In the genomic region with DNA sequence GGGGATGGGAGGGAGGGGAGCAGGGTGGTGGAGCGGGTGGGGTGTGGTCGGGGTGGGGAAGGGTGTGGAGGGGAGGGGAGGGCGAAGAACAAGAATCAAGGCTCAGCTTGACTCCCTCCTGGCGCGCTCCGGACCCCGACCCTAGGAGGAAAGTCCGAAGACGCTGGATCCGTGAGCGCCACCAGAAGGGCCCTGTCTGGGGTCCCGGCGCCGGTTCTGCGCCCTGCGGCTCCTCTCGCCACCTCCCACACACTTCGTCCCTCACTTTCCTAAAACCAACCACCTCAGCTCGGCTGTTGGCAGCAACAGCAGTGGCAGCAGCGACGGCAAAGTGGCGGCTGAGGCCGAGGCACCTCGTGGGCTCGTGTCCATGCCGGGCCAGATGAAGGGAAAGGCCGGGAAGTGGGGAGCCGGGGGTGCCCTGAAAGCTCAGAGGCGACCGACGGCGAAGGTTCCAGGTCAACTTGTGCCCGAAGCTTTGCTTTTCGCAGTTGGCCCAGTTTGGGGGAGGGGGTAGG, we compare ENCODE assay signal across 10 cellular contexts. TPM values are rescaled to one million over a fixed set of nuclear protein-coding genes. Genes with fewer than 3 reads are reported as not detected.
DNase-seq lines count a peak whose midpoint lies in the region; ATAC-seq and TF ChIP-seq lines count a peak whose summit lies in the region.
"Had no signal": no experiment of that assay in that cellular context is flagged by ENCODE, and none has a peak within 500 bp of the region (broad histone marks: within the 10 kb centered on the region; RNA-seq: fewer than 3 reads in every experiment).

No MANE protein-coding gene starts in this region.

- 2 to 4% methylated on average over 32 to 34 of the region's 34 CpGs for WGBS in heart right ventricle, 2 donors
- 0 to 1% methylated on average over 34 of the region's 34 CpGs for whole genome bisulfite sequencing in ectodermal cell, 2 experiments
- WGBS in aorta, 2 donors, result 2% methylated on average over 28 to 34 of the region's 34 CpGs

- H3K27ac ChIP-seq in heart right ventricle, result no peak overlapping the region
- no peak overlapping the region for H3K27ac ChIP-seq in ectodermal cell (ENCODE audit: insufficient read depth, low read depth, low read length, poor library complexity, severe bottlenecking)
- H3K27ac ChIP-seq in neural cell (ENCODE audit: low read length), result no peak overlapping the region
- no peak overlapping the region for H3K27ac ChIP-seq in aorta (ENCODE audit: low read depth in 1 of 2, low read length in 2 of 2)
- H3K27ac ChIP-seq: C4-2B had no signal

- TF ChIP-seq RAD21 in neural cell (conservative IDR thresholded peaks at IDR 0.05), result no peak

- no peak for TF ChIP-seq EP300 in neural cell (conservative IDR thresholded peaks at IDR 0.05; ENCODE audit: poor library complexity, severe bottlenecking)

- H3K36me3 ChIP-seq in heart right ventricle (no peaks in the 10 kb centered on the region), ectodermal cell (ENCODE audit: control insufficient read depth, insufficient read depth, low read length) (no peaks in the 10 kb centered on the region), neural cell (ENCODE audit: insufficient read depth, low read length) (no peaks in the 10 kb centered on the region), aorta (ENCODE audit: control insufficient read depth in 1 of 2, insufficient read depth in 2 of 2, low read length in 1 of 2) (no peaks in the 10 kb centered on the region)

- no peak overlapping the region for H2AFZ ChIP-seq in neural cell (ENCODE audit: low read depth, low read length)

- H3K4me2 ChIP-seq in neural cell (ENCODE audit: low read length), result peak overlapping the region; percentile 48

- H3K79me2 ChIP-seq in neural cell (replicated peaks; ENCODE audit: insufficient read depth, low read length), result no peaks in the 10 kb centered on the region

- CTCF ChIA-PET in HEK293T (lab: Yijun Ruan, JAX), result interaction anchor here (1.4 kb wide), 1 partner anchor 151 kb away, joined by 3 read pairs; no protein-coding TSS in a partner anchor

- ATAC-seq in heart right ventricle, result peak in 1 of 8 donors; percentile 24
- ATAC-seq in Right ventricle myocardium superior (ENCODE audit: poor library complexity), result no peak
- peak; percentile 15 for ATAC-seq in aorta (ENCODE audit: low FRiP score)
- ATAC-seq in HG03457 (IDR thresholded peaks at IDR 0.05; ENCODE audit: unreplicated experiment), result no peak

- H4K20me1 ChIP-seq in neural cell (ENCODE audit: insufficient read depth), result no peaks in the 10 kb centered on the region

- intact Hi-C loops in heart right ventricle (cut with DNase I) (loop anchor here in 1 of 10 donors (5.0 kb wide), 1 partner anchor 38 kb away; no protein-coding TSS in a partner anchor), Right ventricle myocardium superior (cut with DNase I) (no loop called here), aorta (cut with DNase I) (no loop called here)

- H3K27me3 ChIP-seq in heart right ventricle (peaks cover 22 to 68% (median 46%) of the 10 kb centered on the region in 7 donors), ectodermal cell (ENCODE audit: control insufficient read depth, insufficient read depth, low read length, poor library complexity, severe bottlenecking) (peaks cover 59% of the 10 kb centered on the region), neural cell (ENCODE audit: insufficient read depth, low read depth, low read length) (peaks cover 68% of the 10 kb centered on the region), aorta (ENCODE audit: control insufficient read depth in 1 of 2, insufficient read depth in 2 of 2, low read length in 1 of 2) (peaks cover 0 to 2% of the 10 kb centered on the region in 2 donors)

- no peak overlapping the region for H3K9ac ChIP-seq in neural cell (ENCODE audit: low read length)

- H3K4me3 ChIP-seq in heart right ventricle (peak overlapping the region; percentile 8 to 59 (median 46)), ectodermal cell (ENCODE audit: insufficient read depth, low read depth, low read length) (peak overlapping the region; percentile 40), neural cell (ENCODE audit: low read length) (peak overlapping the region; percentile 65), aorta (ENCODE audit: low read length in 2 of 2) (peak overlapping the region in 1 of 2 donors; percentile 52)

- POLR2A ChIA-PET in HEK293T (lab: Yijun Ruan, JAX), result interaction anchor here (0.5 to 2.4 kb wide), 15 partner anchors 13 to 300 kb away, joined by 3 to 13 read pairs (median 4); a partner anchor contains a TSS

- no peaks in the 10 kb centered on the region for H3F3A ChIP-seq in neural cell (ENCODE audit: insufficient read depth, low read length, poor library complexity, severe bottlenecking)

- no peaks in the 10 kb centered on the region for H3K9me2 ChIP-seq in neural cell (ENCODE audit: insufficient read depth, low read length)

- TF ChIP-seq CTCF in heart right ventricle (IDR thresholded peaks at IDR 0.05), result no peak
- TF ChIP-seq CTCF in neural cell (IDR thresholded peaks at IDR 0.05; ENCODE audit: poor library complexity, severe bottlenecking), result no peak

- no peak for DNase-seq in heart right ventricle
- no peak for DNase-seq in Right ventricle myocardium superior
- DNase-seq in aorta, result no peak
- no peak for DNase-seq in NCI-H524 (lab: John Stamatoyannopoulos, UW)
- no peak for DNase-seq in HEK293T (ENCODE audit: extremely low spot score)
- DNase-seq: stimulated activated CD8-positive, alpha-beta memory T cell treated with anti-CD3 and anti-CD28 coated beads, Interleukin-4, amount 100 ng/mL, for 48 hours had no signal

- H3K4me1 ChIP-seq in heart right ventricle (peaks cover 0 to 23% (median 19%) of the 10 kb centered on the region in 9 donors), ectodermal cell (ENCODE audit: control insufficient read depth, insufficient read depth, low read length) (peaks cover 12% of the 10 kb centered on the region), aorta (ENCODE audit: control insufficient read depth in 1 of 2, insufficient read depth in 2 of 2, low read length in 2 of 2) (no peaks in the 10 kb centered on the region)

- H3K9me3 ChIP-seq in heart right ventricle (no peaks in the 10 kb centered on the region), ectodermal cell (ENCODE audit: control insufficient read depth, low read length) (no peaks in the 10 kb centered on the region), neural cell (ENCODE audit: low read length) (no peaks in the 10 kb centered on the region), aorta (ENCODE audit: control insufficient read depth, low read length) (no peaks in the 10 kb centered on the region)

TF ChIP-seq in neural cell, 6 proteins besides CTCF, POLR2A, EP300 and RAD21 (continues in another document):
- no peak for TF ChIP-seq SMC3 (conservative IDR thresholded peaks at IDR 0.05; ENCODE audit: poor library complexity)
- peak; percentile 45 for TF ChIP-seq EZH2 (IDR thresholded peaks at IDR 0.05; ENCODE audit: borderline replicate concordance, insufficient read depth, low read length, poor library complexity, severe bottlenecking)

TF ChIP-seq in HEK293T, 16 proteins besides CTCF, POLR2A, EP300 and RAD21:
- TF ChIP-seq TARDBP (IDR thresholded peaks at IDR 0.05) (no peak), ARNT (IDR thresholded peaks at IDR 0.05) (no peak), L3MBTL2 (conservative IDR thresholded peaks at IDR 0.05) (no peak), BHLHE40 (IDR thresholded peaks at IDR 0.05; ENCODE audit: borderline replicate concordance) (no peak), NFRKB (IDR thresholded peaks at IDR 0.05) (no peak)

RNA-seq across cellular contexts. Expression of a gene that starts 2.1 kb away (rescaled TPM):
- total RNA-seq in heart right ventricle (under 1 TPM in 5 of 10 donors, not detected in 5; 0.04 to 0.28 (median 0.12) TPM), Right ventricle myocardium superior (not detected), aorta (under 1 TPM; 0.09 to 0.36 TPM)
- polyA plus RNA-seq in heart right ventricle (under 1 TPM; 0.04 to 0.15 TPM), neural cell (0.33 and 0.90 TPM in 2 replicates), aorta (not detected)
- polyA plus RNA-seq in ectodermal cell (2013, experiment 1 of 4), result 0.20 TPM
- polyA plus RNA-seq in ectodermal cell (2013, experiment 2 of 4), result 0.73 TPM
- 0.37 TPM for polyA plus RNA-seq in ectodermal cell (2013, experiment 3 of 4)
- 0.77 TPM for polyA plus RNA-seq in ectodermal cell (2013, experiment 4 of 4)
- polyA minus RNA-seq in neural cell, result 0.24 TPM in 1 of 2 replicates, not detected in the other
